27 cellular contexts compared by ENCODE assay signal in genomic region chr9:122135529-122135859, GRCh38. TPM values are rescaled to one million over a fixed set of nuclear protein-coding genes. Genes with fewer than 3 reads are reported as not detected.
DNase-seq lines count a peak whose midpoint lies in the region; ATAC-seq, FAIRE-seq and TF ChIP-seq lines count a peak whose summit lies in the region.
"Had no signal": no experiment of that assay in that cellular context is flagged by ENCODE, and none has a peak within 500 bp of the region (broad histone marks: within the 10 kb centered on the region; RNA-seq: fewer than 3 reads in every experiment).

No MANE protein-coding gene starts in this region.

- H3K36me3 ChIP-seq in GM23338 (ENCODE audit: insufficient read depth) (no peaks in the 10 kb centered on the region), HUES64 (ENCODE audit: insufficient read depth, low read length) (no peaks in the 10 kb centered on the region), K562 (ENCODE audit: control insufficient read depth, insufficient read depth, low read length) (no peaks in the 10 kb centered on the region), smooth muscle cell (ENCODE audit: low read depth) (no peaks in the 10 kb centered on the region)
- H3K36me3 ChIP-seq: BE2C; BLaER1 treated with 17β-estradiol and CSF1 and Interleukin-3, amounts not matched to agents 10 nM and 100 nM had no signal

- H3F3A ChIP-seq in GM23338 (replicated peaks; ENCODE audit: low read depth) (no peaks in the 10 kb centered on the region), smooth muscle cell (ENCODE audit: low read depth) (peaks cover 4% of the 10 kb centered on the region)

- H3K27me3 ChIP-seq in GM23338 (ENCODE audit: insufficient read depth) (peaks cover 11% of the 10 kb centered on the region; the same call in 1 of the 2 replicates), HUES64 (ENCODE audit: insufficient read depth, low read length) (peaks cover 39% of the 10 kb centered on the region), K562 (ENCODE audit: control insufficient read depth in 2 of 2, insufficient read depth in 2 of 2, low read length in 2 of 2) (peaks cover 2 to 16% of the 10 kb centered on the region in 2 experiments; a peak in 3 of 5 replicates), smooth muscle cell (ENCODE audit: low read depth) (peaks cover 8% of the 10 kb centered on the region)
- H3K27me3 ChIP-seq: BE2C had no signal

- in situ Hi-C loops in K562 (cut with MboI) = no loop called here

- intact Hi-C loops in K562 (cut with micrococcal nuclease) = no loop called here

- H3K9ac ChIP-seq in HUES64 (ENCODE audit: low read depth, low read length) (no peak overlapping the region), K562 (ENCODE audit: insufficient read depth in 1 of 2, low read depth in 2 of 2, low read length in 2 of 2) (no peak overlapping the region), smooth muscle cell (ENCODE audit: low read depth) (no peak overlapping the region)
- H3K9ac ChIP-seq: BLaER1 treated with 17β-estradiol and CSF1 and Interleukin-3, amounts not matched to agents 10 nM and 100 nM; GM23248 had no signal

- ATAC-seq in GM23338 (no peak), K562 (no peak), HG02938 (IDR thresholded peaks at IDR 0.05; ENCODE audit: unreplicated experiment) (no peak)
- ATAC-seq: A549, GM12878, HCT116 had no signal

- no peak overlapping the region for H3K4me3 Mint-ChIP-seq in GM23338
- H3K4me3 Mint-ChIP-seq: CD14-positive monocyte; CD4-positive, alpha-beta T cell; CD8-positive, alpha-beta memory T cell had no signal

- no peak for TF ChIP-seq RAD21 in K562 (CRISPR knock-in tag; conservative IDR thresholded peaks at IDR 0.05 in 1 of 2, IDR thresholded peaks at IDR 0.05 in 1 of 2)

- 0 out of 2 replicates have a peak, but pooled peaks cover 3% of the 10 kb centered on the region for H3K9me2 ChIP-seq in GM23338 (ENCODE audit: insufficient read depth)

- H3K9me1 ChIP-seq in K562 (ENCODE audit: control insufficient read depth, insufficient read depth, low read length) = no peaks in the 10 kb centered on the region

- POLR2A ChIA-PET in K562 (lab: Yijun Ruan, JAX) = interaction anchor here (0.6 to 0.9 kb wide), 3 partner anchors 11 to 235 kb away, joined by 3 read pairs; partner anchors contain the start of gene PTGS1

- H3K79me2 ChIP-seq in GM23338 (replicated peaks; ENCODE audit: insufficient read depth) (no peaks in the 10 kb centered on the region), K562 (ENCODE audit: control insufficient read depth, insufficient read depth, low read length) (no peaks in the 10 kb centered on the region), smooth muscle cell (ENCODE audit: low read depth) (no peaks in the 10 kb centered on the region)

- H3K9me3 ChIP-seq in HUES64 (ENCODE audit: insufficient read depth, low read depth, low read length) = no peaks in the 10 kb centered on the region
- no peaks in the 10 kb centered on the region for H3K9me3 ChIP-seq in K562 (replicated peaks; ENCODE audit: control insufficient read depth, insufficient read depth, low read depth, low read length)
- no peaks in the 10 kb centered on the region for H3K9me3 ChIP-seq in smooth muscle cell (replicated peaks; ENCODE audit: low read depth)
- H3K9me3 ChIP-seq: A549; BE2C; BLaER1 treated with 17β-estradiol and CSF1 and Interleukin-3, amounts not matched to agents 10 nM and 100 nM had no signal

- no TSS peak for BruUV-seq in K562 (replicated peaks; lab: Mats Ljungman, UMichigan)

- peak overlapping the region; percentile 71; the same call in 1 of the 2 replicates for H3K4me2 ChIP-seq in GM23338
- H3K4me2 ChIP-seq in K562 (ENCODE audit: insufficient read depth, low read length) = no peak overlapping the region
- no peak overlapping the region for H3K4me2 ChIP-seq in smooth muscle cell
- H3K4me2 ChIP-seq: A549; BLaER1 treated with 17β-estradiol and CSF1 and Interleukin-3, amounts not matched to agents 10 nM and 100 nM had no signal

- no peak for FAIRE-seq in K562 (lab: Jason Lieb, UNC)
- FAIRE-seq: A549, D721Med, GM12878, GM19239 had no signal

- H3K27ac Mint-ChIP-seq in GM23338 = no peak overlapping the region
- H3K27ac Mint-ChIP-seq: CD14-positive monocyte; CD4-positive, alpha-beta T cell; H9 had no signal

- H3K4me1 Mint-ChIP-seq in GM23338 = peaks cover 38% of the 10 kb centered on the region
- H3K4me1 Mint-ChIP-seq: CD14-positive monocyte; CD8-positive, alpha-beta memory T cell had no signal

- H3K27me3 Mint-ChIP-seq in GM23338 (ENCODE audit: insufficient read depth, low read depth, poor library complexity) = peaks cover 18% of the 10 kb centered on the region

- DNase-seq in GM23338 (ENCODE audit: low spot score) = no peak
- no peak for DNase-seq in K562 (ENCODE audit: extremely low read depth in 1 of 4, low spot score in 3 of 4)
- no peak for DNase-seq in smooth muscle cell (lab: John Stamatoyannopoulos, UW; ENCODE audit: unreplicated experiment)
- DNase-seq in activated CD8-positive, alpha-beta memory T cell treated with anti-CD3 and anti-CD28 coated beads, Interleukin-2, amount 50 U/mL, for 4 hours = no peak
- no peak for DNase-seq in NCI-H2029 (lab: John Stamatoyannopoulos, UW)
- DNase-seq: 8988T; ACHN; AML-193; BE2C; CD4-positive, alpha-beta T cell; CD8-positive, alpha-beta memory T cell; DMS 273 treated with DMSO at 0.1 percent for 48 hours; DMS79; EL; GDM1; H9 had no signal

- no peaks in the 10 kb centered on the region for H3K36me3 Mint-ChIP-seq in GM23338 (ENCODE audit: low read depth)
- H3K36me3 Mint-ChIP-seq: CD14-positive monocyte; CD8-positive, alpha-beta memory T cell had no signal

- H4K20me1 ChIP-seq in GM23338 (replicated peaks; ENCODE audit: insufficient read depth) (no peaks in the 10 kb centered on the region), K562 (replicated peaks; ENCODE audit: control insufficient read depth, insufficient read depth, low read length) (0 out of 2 replicates have a peak, but pooled peaks cover 6% of the 10 kb centered on the region), smooth muscle cell (ENCODE audit: low read depth) (no peaks in the 10 kb centered on the region)

- H2AFZ ChIP-seq in GM23338 (no peak overlapping the region), K562 (ENCODE audit: low read depth, low read length) (no peak overlapping the region), smooth muscle cell (ENCODE audit: low read depth) (no peak overlapping the region)
- H2AFZ ChIP-seq: GM23248 had no signal

- no peak for TF ChIP-seq POLR2A in K562 (conservative IDR thresholded peaks at IDR 0.05)

- CTCF ChIA-PET in K562 (lab: Yijun Ruan, JAX; ENCODE audit: low intra/inter-chr PET ratio) = no interaction called here

- no peak for TF ChIP-seq EP300 in K562 (IDR thresholded peaks at IDR 0.05; ENCODE audit: low read length)

- no peaks in the 10 kb centered on the region for H3K9me3 Mint-ChIP-seq in GM23338
- H3K9me3 Mint-ChIP-seq: CD4-positive, alpha-beta T cell; CD8-positive, alpha-beta memory T cell; H9 had no signal

- H3K4me1 ChIP-seq in GM23338 (ENCODE audit: insufficient read depth) = peaks cover 44% of the 10 kb centered on the region
- peaks cover 37% of the 10 kb centered on the region for H3K4me1 ChIP-seq in HUES64 (ENCODE audit: insufficient read depth, low read length)
- peaks cover 0 to 9% of the 10 kb centered on the region in 2 experiments; a peak in 1 of 5 replicates for H3K4me1 ChIP-seq in K562 (replicated peaks in 1 of 2; ENCODE audit: control insufficient read depth in 2 of 2, insufficient read depth in 2 of 2, low read length in 2 of 2)
- H3K4me1 ChIP-seq in smooth muscle cell (ENCODE audit: low read depth) = no peaks in the 10 kb centered on the region
- H3K4me1 ChIP-seq: A549; BLaER1 treated with 17β-estradiol and CSF1 and Interleukin-3, amounts not matched to agents 10 nM and 100 nM had no signal

- WGBS in HUES64 = 80% methylated on average over 7 of the region's 7 CpGs
- 18% methylated on average over 7 of the region's 7 CpGs for WGBS in K562 (ENCODE audit: insufficient coverage, low coverage, missing lambda C conversion rate)
- 82% methylated on average over 7 of the region's 7 CpGs for WGBS in smooth muscle cell (ENCODE audit: low lambda C conversion rate)

- no peak for TF ChIP-seq CTCF in GM23338 (conservative IDR thresholded peaks at IDR 0.05; ENCODE audit: low read depth in 2 of 2)
- no peak for TF ChIP-seq CTCF in K562 (IDR thresholded peaks at IDR 0.05 in 2 of 3, conservative IDR thresholded peaks at IDR 0.05 in 1 of 3; ENCODE audit: insufficient read depth in 2 of 3, low read depth in 1 of 3, low read length in 3 of 3)
- no peak for TF ChIP-seq CTCF in smooth muscle cell (IDR thresholded peaks at IDR 0.05; ENCODE audit: borderline replicate concordance, insufficient read depth, poor library complexity, severe bottlenecking)

- H3K27ac ChIP-seq in GM23338 (ENCODE audit: low read depth) (no peak overlapping the region), HUES64 (ENCODE audit: low read depth, low read length) (peak overlapping the region; percentile 53; the same call in 1 of the 2 replicates), K562 (ENCODE audit: extremely low read depth, low read depth, low read length) (no peak overlapping the region), smooth muscle cell (ENCODE audit: low read depth) (peak overlapping the region; percentile 5)
- H3K27ac ChIP-seq: A549; BLaER1 treated with 17β-estradiol and CSF1 and Interleukin-3, amounts not matched to agents 10 nM and 100 nM; GM23248 had no signal

- no peak overlapping the region for H3K4me3 ChIP-seq in GM23338
- H3K4me3 ChIP-seq in HUES64 (ENCODE audit: low read length) = no peak overlapping the region
- H3K4me3 ChIP-seq in K562 = no peak overlapping the region
- H3K4me3 ChIP-seq in smooth muscle cell = no peak overlapping the region
- H3K4me3 ChIP-seq: A549; BLaER1 treated with 17β-estradiol and CSF1 and Interleukin-3, amounts not matched to agents 10 nM and 100 nM; GM12878; GM23248 had no signal

RNA-seq across cellular contexts. Expression of gene NDUFA8, which starts 24.1 kb away (rescaled TPM):
- 36.6 and 39.7 TPM in 2 replicates for total RNA-seq in GM23338 (2014; rRNA removed; shearing (Covaris generic))
- 139 and 144 TPM in 2 replicates for polyA plus RNA-seq in GM23338 (2016; fragmentation: Nextera tagmentation; extraction: Ambion mirVana)
- 82.3 TPM for polyA plus RNA-seq in HUES64 (2013, experiment 1 of 2)
- polyA plus RNA-seq in HUES64 (2013, experiment 2 of 2) = 88.1 TPM
- 8.5 and 9.1 TPM in 2 replicates for total RNA-seq in K562 (2011; cell fraction: chromatin; rRNA removed; ENCODE audit: low replicate concordance)
- 14.0 and 14.7 TPM in 2 replicates for total RNA-seq in K562 (2011; cell fraction: nucleolus; rRNA removed)
- total RNA-seq in K562 (2011; cell fraction: nucleoplasm; rRNA removed) = 15.0 and 20.9 TPM in 2 replicates
- total RNA-seq in K562 (2014; rRNA removed) = 105 and 115 TPM in 2 replicates
- total RNA-seq in K562 (2014; rRNA removed; fragmentation: Illumina TruSeq; extraction: Trizol) = 105 and 114 TPM in 2 replicates
- 122 and 133 TPM in 2 replicates for total RNA-seq in K562 (2015; rRNA removed; fragmentation: Illumina TruSeq; extraction: Trizol)
- 126 and 134 TPM in 2 replicates for total RNA-seq in K562 (2021)
- polyA plus RNA-seq in K562 (2011; rRNA removed) = 135 and 165 TPM in 2 replicates
- polyA plus RNA-seq in K562 (2011; cell fraction: cytosol; rRNA removed) = 122 and 153 TPM in 2 replicates
- polyA plus RNA-seq in K562 (2011; cell fraction: nucleus; rRNA removed) = 35.7 and 49.8 TPM in 2 replicates
- polyA plus RNA-seq in K562 (2012) = 157 and 216 TPM in 2 replicates
- 198 and 204 TPM in 2 replicates for polyA plus RNA-seq in K562 (2014; fragmentation: Illumina TruSeq; extraction: Trizol)
- 100 to 1,000 TPM; 126 to 189 TPM for polyA plus RNA-seq in K562 (2014; fragmentation: Nextera tagmentation; extraction: Ambion mirVana)
- 194 and 212 TPM in 2 replicates for polyA plus RNA-seq in K562 (2014; rRNA removed)
- 106 and 126 TPM in 2 replicates for polyA minus RNA-seq in K562 (2011; rRNA and poly(A)+ RNA removed)
- 50.4 and 52.5 TPM in 2 replicates for polyA minus RNA-seq in K562 (2011; cell fraction: cytosol; rRNA and poly(A)+ RNA removed)
- 8.5 and 15.7 TPM in 2 replicates for polyA minus RNA-seq in K562 (2011; cell fraction: nucleus; rRNA and poly(A)+ RNA removed)
- total RNA-seq in smooth muscle cell = 28.5 and 47.5 TPM in 2 replicates
- polyA plus RNA-seq in smooth muscle cell = 126 and 128 TPM in 2 replicates

RNA-seq across cellular contexts. Expression of gene MORN5, which starts 24.2 kb away (rescaled TPM):
- total RNA-seq in GM23338 (2014; rRNA removed; shearing (Covaris generic)) = not detected in 2 replicates
- polyA plus RNA-seq in GM23338 (2016; fragmentation: Nextera tagmentation; extraction: Ambion mirVana) (not detected in 2 replicates), K562 (2011; rRNA removed) (not detected in 2 replicates), K562 (2014; fragmentation: Illumina TruSeq; extraction: Trizol) (not detected in 2 replicates), K562 (2014; fragmentation: Nextera tagmentation; extraction: Ambion mirVana) (not detected), K562 (2014; rRNA removed) (not detected in 2 replicates), smooth muscle cell (not detected in 2 replicates)
- not detected for polyA plus RNA-seq in HUES64 (2013, experiment 1 of 2)
- polyA plus RNA-seq in HUES64 (2013, experiment 2 of 2) = not detected
- not detected in 2 replicates for total RNA-seq in K562 (2011; cell fraction: chromatin; rRNA removed; ENCODE audit: low replicate concordance)
- total RNA-seq in K562 (2011; cell fraction: nucleolus; rRNA removed) = not detected in 2 replicates
- total RNA-seq in K562 (2011; cell fraction: nucleoplasm; rRNA removed) = not detected in 2 replicates
- total RNA-seq in K562 (2014; rRNA removed) (not detected in 2 replicates), K562 (2014; rRNA removed; fragmentation: Illumina TruSeq; extraction: Trizol) (not detected in 2 replicates), K562 (2015; rRNA removed; fragmentation: Illumina TruSeq; extraction: Trizol) (not detected in 2 replicates), K562 (2021) (not detected in 2 replicates), smooth muscle cell (not detected in 2 replicates)
- polyA plus RNA-seq in K562 (2011; cell fraction: cytosol; rRNA removed) = not detected in 2 replicates
- not detected in 2 replicates for polyA plus RNA-seq in K562 (2011; cell fraction: nucleus; rRNA removed)
- not detected in 2 replicates for polyA plus RNA-seq in K562 (2012)
- not detected in 2 replicates for polyA minus RNA-seq in K562 (2011; rRNA and poly(A)+ RNA removed)
- not detected in 2 replicates for polyA minus RNA-seq in K562 (2011; cell fraction: cytosol; rRNA and poly(A)+ RNA removed)
- not detected in 2 replicates for polyA minus RNA-seq in K562 (2011; cell fraction: nucleus; rRNA and poly(A)+ RNA removed)
- total RNA-seq: CD4-positive, alpha-beta T cell; CD8-positive, alpha-beta memory T cell; GM12878; GM23248; H4; H9 had no signal
- polyA plus RNA-seq: A549; CD14-positive monocyte; CD8-positive, alpha-beta memory T cell; GM12878; GM23248 had no signal

RNA-seq across cellular contexts. Expression of gene TTLL11, which starts 42.4 kb away (rescaled TPM):
- total RNA-seq in GM23338 (2014; rRNA removed; shearing (Covaris generic)) = 1.4 and 1.7 TPM in 2 replicates
- 0.37 and 0.57 TPM in 2 replicates for polyA plus RNA-seq in GM23338 (2016; fragmentation: Nextera tagmentation; extraction: Ambion mirVana)
- 1.2 TPM for polyA plus RNA-seq in HUES64 (2013, experiment 1 of 2)
- 0.95 TPM for polyA plus RNA-seq in HUES64 (2013, experiment 2 of 2)
- 2.7 and 3.5 TPM in 2 replicates for total RNA-seq in K562 (2011; cell fraction: chromatin; rRNA removed; ENCODE audit: low replicate concordance)
- 1.3 and 1.4 TPM in 2 replicates for total RNA-seq in K562 (2011; cell fraction: nucleolus; rRNA removed)
- total RNA-seq in K562 (2011; cell fraction: nucleoplasm; rRNA removed) = 1.1 and 1.9 TPM in 2 replicates
- 3.0 TPM in 2 replicates for total RNA-seq in K562 (2014; rRNA removed)
- 2.6 and 2.9 TPM in 2 replicates for total RNA-seq in K562 (2014; rRNA removed; fragmentation: Illumina TruSeq; extraction: Trizol)
- total RNA-seq in K562 (2015; rRNA removed; fragmentation: Illumina TruSeq; extraction: Trizol) = 2.5 and 3.3 TPM in 2 replicates
- 4.2 and 4.4 TPM in 2 replicates for total RNA-seq in K562 (2021)
- polyA plus RNA-seq in K562 (2011; rRNA removed) = 2.0 and 2.7 TPM in 2 replicates
- polyA plus RNA-seq in K562 (2011; cell fraction: cytosol; rRNA removed) = 3.2 and 3.9 TPM in 2 replicates
- polyA plus RNA-seq in K562 (2011; cell fraction: nucleus; rRNA removed) = 1.9 and 2.2 TPM in 2 replicates
- polyA plus RNA-seq in K562 (2012) = 2.8 and 3.9 TPM in 2 replicates
- 4.2 and 4.3 TPM in 2 replicates for polyA plus RNA-seq in K562 (2014; fragmentation: Illumina TruSeq; extraction: Trizol)
- polyA plus RNA-seq in K562 (2014; fragmentation: Nextera tagmentation; extraction: Ambion mirVana) = 1 to 10 TPM in 1 of 2 experiments, under 1 TPM in 1; 0.83 to 1.5 TPM
- polyA plus RNA-seq in K562 (2014; rRNA removed) = 3.7 and 4.3 TPM in 2 replicates
- polyA minus RNA-seq in K562 (2011; rRNA and poly(A)+ RNA removed) = 2.6 and 3.0 TPM in 2 replicates
- 0.38 and 2.2 TPM in 2 replicates for polyA minus RNA-seq in K562 (2011; cell fraction: cytosol; rRNA and poly(A)+ RNA removed)
- 1.3 and 1.6 TPM in 2 replicates for polyA minus RNA-seq in K562 (2011; cell fraction: nucleus; rRNA and poly(A)+ RNA removed)
- 2.6 and 3.4 TPM in 2 replicates for total RNA-seq in smooth muscle cell
- polyA plus RNA-seq in smooth muscle cell = 3.7 and 4.4 TPM in 2 replicates

Comparison
In these comparisons a context has a peak if more than half of its experiments do, and no peak if none do; other contexts are left out.
1. H3K27ac ChIP-seq: peak in HUES64 (single experiment) and smooth muscle cell (single experiment); none in GM23338 (single experiment) and K562 (single experiment).